In genomic region chr2:56807861-56808260, GRCh38 we compare ENCODE assay signal across 33 cellular contexts.
"Had no signal": no experiment of that assay in that cellular context is flagged by ENCODE, and none has a peak within 500 bp of the region (broad histone marks: within the 10 kb centered on the region; RNA-seq: fewer than 3 reads in every experiment).

No MANE protein-coding gene starts in this region.

- ATAC-seq: activated naive CD4-positive, alpha-beta T cell treated with anti-CD3 and anti-CD28 coated beads, Interleukin-2, amount 50 U/mL, for 72 hours; activated naive CD8-positive, alpha-beta T cell treated with anti-CD3 and anti-CD28 coated beads, Interleukin-2, amount 50 U/mL, for 24 hours; activated T-cell treated with anti-CD3 and anti-CD28 coated beads, Interleukin-2, amount 50 U/mL, for 4 hours; activated T-cell treated with anti-CD3 and anti-CD28 coated beads, Interleukin-2, amount 50 U/mL, for 72 hours; activated T-helper 17 cell treated with anti-CD3 and anti-CD28 coated beads, Interleukin-2, amount 50 U/mL, for 72 hours; body of pancreas had no signal

- H3K27ac ChIP-seq: adrenal gland, ascending aorta, body of pancreas, brain microvascular endothelial cell, breast epithelium, cardiac muscle cell had no signal

- DNase-seq: activated effector memory CD4-positive, alpha-beta T cell treated with anti-CD3 and anti-CD28 coated beads, Interleukin-2, amount 50 U/mL, for 16 hours; activated effector memory CD4-positive, alpha-beta T cell treated with Interleukin-2 at 50 U/mL for 16 hours; activated gamma-delta T cell; activated gamma-delta T cell treated with Interleukin-2 at 50 U/mL for 16 hours; activated naive CD4-positive, alpha-beta T cell; activated naive CD4-positive, alpha-beta T cell treated with anti-CD3 and anti-CD28 coated beads for 36 hours; activated naive CD4-positive, alpha-beta T cell treated with anti-CD3 and anti-CD28 coated beads, Interleukin-2, amount 10 ng/mL, durations not matched to agents 7 days and 5 days; activated naive CD4-positive, alpha-beta T cell treated with anti-CD3 and anti-CD28 coated beads, Interleukin-2, amount 50 U/mL, for 16 hours; activated naive CD4-positive, alpha-beta T cell treated with Interleukin-2 at 50 U/mL for 16 hours; activated naive CD8-positive, alpha-beta T cell treated with anti-CD3 and anti-CD28 coated beads for 36 hours; activated naive CD8-positive, alpha-beta T cell treated with anti-CD3 and anti-CD28 coated beads, Interleukin-2, amount 10 ng/mL, durations not matched to agents 7 days and 5 days; activated naive CD8-positive, alpha-beta T cell treated with anti-CD3 and anti-CD28 coated beads, Interleukin-2, amount 50 U/mL, for 24 hours; activated T-cell treated with anti-CD3 and anti-CD28 coated beads, Interleukin-2, amount 50 U/mL, for 1 hour; activated T-cell treated with anti-CD3 and anti-CD28 coated beads, Interleukin-2, amount 50 U/mL, for 24 hours; activated T-cell treated with anti-CD3 and anti-CD28 coated beads, Interleukin-2, amount 50 U/mL, for 4 hours; activated T-cell treated with anti-CD3 and anti-CD28 coated beads, Interleukin-2, amount 50 U/mL, for 48 hours; activated T-cell treated with anti-CD3 and anti-CD28 coated beads, Interleukin-2, amount 50 U/mL, for 72 hours; adrenal gland; amniotic stem cell; amygdala; anterior cingulate cortex; aorta; body of pancreas; brain microvascular endothelial cell; central memory CD4-positive, alpha-beta T cell; cerebellar nuclear complex had no signal

- H3K9me3 ChIP-seq: adrenal gland, ascending aorta, body of pancreas, breast epithelium had no signal

- H3K4me1 ChIP-seq: adrenal gland, ascending aorta, body of pancreas, breast epithelium had no signal

- H3K4me3 ChIP-seq: adrenal gland, ascending aorta, body of pancreas, breast epithelium, cardiac muscle cell had no signal

- H3K36me3 ChIP-seq: adrenal gland, ascending aorta, brain microvascular endothelial cell, breast epithelium, cardiac muscle cell had no signal

- H3K27me3 ChIP-seq: adrenal gland, ascending aorta, body of pancreas, brain microvascular endothelial cell, breast epithelium, cardiac muscle cell had no signal

- FAIRE-seq: astrocyte, bronchial epithelial cell had no signal
